In the genomic region with DNA sequence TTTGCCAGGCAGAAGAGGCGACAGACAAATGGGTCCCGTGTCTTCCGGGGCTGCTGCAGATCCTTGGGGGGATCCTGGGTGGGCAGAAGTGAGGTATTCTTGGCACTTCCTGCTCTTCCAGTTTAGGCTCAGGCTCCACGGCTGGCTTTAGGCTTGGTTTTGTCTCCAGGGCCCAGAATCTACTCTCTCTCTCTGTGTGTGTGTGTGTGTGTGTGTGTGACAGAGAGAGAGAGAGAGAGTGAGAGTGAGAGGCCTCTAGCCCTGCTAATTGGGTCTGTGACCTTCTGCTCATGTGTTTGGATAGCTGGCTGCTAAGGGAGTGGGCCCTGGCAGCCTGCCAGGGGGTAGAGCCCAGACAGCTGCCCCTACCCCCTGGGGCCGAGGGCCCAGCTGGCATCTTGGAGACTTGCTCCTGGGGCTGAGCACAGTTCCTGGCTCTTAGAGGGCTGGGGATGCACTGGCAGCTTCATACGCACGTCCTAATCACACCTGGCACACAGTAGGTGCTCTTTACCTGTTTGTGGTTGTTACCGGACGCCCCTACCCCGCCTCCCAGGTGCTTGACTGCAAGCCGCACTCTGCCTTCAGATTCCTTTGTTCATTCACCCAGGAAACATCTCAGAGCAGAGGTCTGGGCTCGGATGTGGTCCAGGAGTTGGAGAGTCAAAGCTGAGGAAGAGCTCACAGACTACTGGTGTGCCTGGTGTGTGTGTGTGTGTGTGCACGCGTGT, we compare ENCODE assay signal across 16 cellular contexts. TPM values are rescaled to one million over a fixed set of nuclear protein-coding genes. Genes with fewer than 3 reads are reported as not detected.
DNase-seq lines count a peak whose midpoint lies in the region; ATAC-seq and TF ChIP-seq lines count a peak whose summit lies in the region.
"Had no signal": no experiment of that assay in that cellular context is flagged by ENCODE, and none has a peak within 500 bp of the region (broad histone marks: within the 10 kb centered on the region; RNA-seq: fewer than 3 reads in every experiment).

No MANE protein-coding gene starts in this region.

- H3K9me3 Mint-ChIP-seq in activated naive CD4-positive, alpha-beta T cell treated with anti-CD3 and anti-CD28 coated beads, Interleukin-2, amount 10 ng/mL, durations not matched to agents 7 days and 5 days, result no peaks in the 10 kb centered on the region

- intact Hi-C loops in colonic mucosa (cut with DNase I), result no loop called here

- H3K27me3 ChIP-seq in colonic mucosa, result no peaks in the 10 kb centered on the region
- H3K27me3 ChIP-seq: stomach had no signal

- ATAC-seq in HG02571 (IDR thresholded peaks at IDR 0.05; ENCODE audit: unreplicated experiment), result no peak
- no peak for ATAC-seq in HG02973 (IDR thresholded peaks at IDR 0.05; ENCODE audit: unreplicated experiment)

- H3K27ac Mint-ChIP-seq in activated naive CD4-positive, alpha-beta T cell treated with anti-CD3 and anti-CD28 coated beads, Interleukin-2, amount 10 ng/mL, durations not matched to agents 7 days and 5 days, result no peak overlapping the region
- H3K27ac Mint-ChIP-seq: activated naive CD8-positive, alpha-beta T cell; B cell had no signal

- peak; percentile 98 for DNase-seq in DMS 273 (lab: John Stamatoyannopoulos, UW; ENCODE audit: unreplicated experiment)
- peak; percentile 82 for DNase-seq in NCI-H1417 treated with DMSO at 0.1 percent for 48 hours (lab: John Stamatoyannopoulos, UW)
- DNase-seq in NCI-H82 (lab: John Stamatoyannopoulos, UW), result peak; percentile 93
- DNase-seq in myocyte (ENCODE audit: low read depth), result peak; percentile 61
- no peak for DNase-seq in colonic mucosa
- DNase-seq in activated naive CD4-positive, alpha-beta T cell treated with anti-CD3 and anti-CD28 coated beads, Interleukin-2, amount 10 ng/mL, durations not matched to agents 7 days and 5 days, result no peak
- DNase-seq: activated CD8-positive, alpha-beta memory T cell treated with anti-CD3 and anti-CD28 coated beads, Interleukin-2, amount 50 U/mL, for 4 hours; GDM1; KBM-7; stomach had no signal

- H3K27me3 Mint-ChIP-seq in activated naive CD4-positive, alpha-beta T cell treated with anti-CD3 and anti-CD28 coated beads, Interleukin-2, amount 10 ng/mL, durations not matched to agents 7 days and 5 days, result no peaks in the 10 kb centered on the region
- H3K27me3 Mint-ChIP-seq: activated naive CD8-positive, alpha-beta T cell; B cell had no signal

- H3K27ac ChIP-seq in colonic mucosa, result no peak overlapping the region
- H3K27ac ChIP-seq: stomach had no signal

- no peak for TF ChIP-seq CTCF in colonic mucosa (IDR thresholded peaks at IDR 0.05)

- CTCF ChIA-PET in activated naive CD4-positive, alpha-beta T cell treated with anti-CD3 and anti-CD28 coated beads, Interleukin-2, amount 10 ng/mL, durations not matched to agents 7 days and 5 days (lab: Charles Lee), result interaction anchor here (1.0 kb wide), 1 partner anchor 42 kb away, joined by 3 read pairs; no protein-coding TSS in a partner anchor

- no peak overlapping the region for H3K4me3 ChIP-seq in colonic mucosa
- H3K4me3 ChIP-seq: stomach had no signal

- H3K9me3 ChIP-seq in colonic mucosa, result no peaks in the 10 kb centered on the region

- no peaks in the 10 kb centered on the region for H3K4me1 Mint-ChIP-seq in activated naive CD4-positive, alpha-beta T cell treated with anti-CD3 and anti-CD28 coated beads, Interleukin-2, amount 10 ng/mL, durations not matched to agents 7 days and 5 days
- H3K4me1 Mint-ChIP-seq: B cell had no signal

- H3K4me1 ChIP-seq in colonic mucosa, result no peaks in the 10 kb centered on the region
- H3K4me1 ChIP-seq: stomach had no signal

- H3K36me3 ChIP-seq in colonic mucosa, result no peaks in the 10 kb centered on the region

- H3K9ac ChIP-seq in colonic mucosa (ENCODE audit: low read depth in 2 of 2, low read length in 2 of 2), result no peak overlapping the region

- no peak overlapping the region for H3K4me3 Mint-ChIP-seq in activated naive CD4-positive, alpha-beta T cell treated with anti-CD3 and anti-CD28 coated beads, Interleukin-2, amount 10 ng/mL, durations not matched to agents 7 days and 5 days
- H3K4me3 Mint-ChIP-seq: activated naive CD8-positive, alpha-beta T cell; B cell had no signal

- no peaks in the 10 kb centered on the region for H3K36me3 Mint-ChIP-seq in activated naive CD4-positive, alpha-beta T cell treated with anti-CD3 and anti-CD28 coated beads, Interleukin-2, amount 10 ng/mL, durations not matched to agents 7 days and 5 days

RNA-seq across cellular contexts. Expression of a gene that starts 39.4 kb away (rescaled TPM):
- total RNA-seq in myocyte, result not detected in 2 replicates
- 0.03 TPM for polyA plus RNA-seq in myocyte (2012)
- total RNA-seq in colonic mucosa, result 1 to 10 TPM in 1 of 2 donors, under 1 TPM in 1; 0.69 to 2.4 TPM
- total RNA-seq: fibroblast of lung, mononuclear cell had no signal
- polyA plus RNA-seq: fibroblast of lung had no signal

Comparison
In these comparisons a context has a peak if more than half of its experiments do, and no peak if none do; other contexts are left out.
1. DNase-seq: peak in DMS 273 (single experiment), NCI-H1417 treated with DMSO at 0.1 percent for 48 hours (single experiment), NCI-H82 (single experiment) and myocyte (single experiment); none in colonic mucosa (single experiment) and activated naive CD4-positive, alpha-beta T cell treated with anti-CD3 and anti-CD28 coated beads, Interleukin-2, amount 10 ng/mL, durations not matched to agents 7 days and 5 days (single experiment).